In genomic region chr7:105691029-105691691, GRCh38 we compare ENCODE assay signal across 7 cellular contexts.
DNase-seq lines count a peak whose midpoint lies in the region; ATAC-seq lines count a peak whose summit lies in the region.

No MANE protein-coding gene starts in this region.

- peak; percentile 44 for ATAC-seq in GM18873 (IDR thresholded peaks at IDR 0.05; ENCODE audit: low FRiP score, unreplicated experiment)
- ATAC-seq in left ventricle myocardium superior: peak; percentile 64
- no peak for ATAC-seq in GM18870 (IDR thresholded peaks at IDR 0.05; ENCODE audit: unreplicated experiment)

- intact Hi-C loops in activated T-helper 2 cell treated with anti-CD3 and anti-CD28 coated beads, Interferon-gamma antibody, Interleukin-2, Interleukin-4, amounts not matched to agents 10 μg/mL and 5 μg/mL and 100 μg/mL, durations not matched to agents 14 hours and 24 hours and 36 hours (cut with micrococcal nuclease): loop anchor here (1.0 to 5.0 kb wide), 3 partner anchors 12 to 331 kb away; no protein-coding TSS in a partner anchor
- intact Hi-C loops in left ventricle myocardium superior (cut with micrococcal nuclease): no loop called here

- H3K4me1 ChIP-seq in skeletal muscle satellite cell (ENCODE audit: control insufficient read depth, insufficient read depth, low read length): peaks cover 4% of the 10 kb centered on the region

- peak overlapping the region; percentile 84 for H3K4me2 ChIP-seq in skeletal muscle satellite cell (ENCODE audit: low read length)

- peaks cover 3% of the 10 kb centered on the region for H3K36me3 ChIP-seq in skeletal muscle satellite cell (ENCODE audit: insufficient read depth, low read length)

- no peaks in the 10 kb centered on the region for H3K27me3 ChIP-seq in skeletal muscle satellite cell (ENCODE audit: control insufficient read depth, insufficient read depth, low read length)

- H3K4me1 Mint-ChIP-seq in activated T-helper 2 cell treated with anti-CD3 and anti-CD28 coated beads, Interferon-gamma antibody, Interleukin-2, Interleukin-4, amounts not matched to agents 10 μg/mL and 5 μg/mL and 100 μg/mL, durations not matched to agents 14 hours and 24 hours and 36 hours (ENCODE audit: low read depth): peaks cover 30% of the 10 kb centered on the region

- H3K27me3 Mint-ChIP-seq in activated T-helper 2 cell treated with anti-CD3 and anti-CD28 coated beads, Interferon-gamma antibody, Interleukin-2, Interleukin-4, amounts not matched to agents 10 μg/mL and 5 μg/mL and 100 μg/mL, durations not matched to agents 14 hours and 24 hours and 36 hours (ENCODE audit: low read depth): no peaks in the 10 kb centered on the region

- H3K9ac ChIP-seq in skeletal muscle satellite cell (ENCODE audit: low read depth, low read length): peak overlapping the region; percentile 57

- peak overlapping the region; percentile 85 for H3K27ac Mint-ChIP-seq in activated T-helper 2 cell treated with anti-CD3 and anti-CD28 coated beads, Interferon-gamma antibody, Interleukin-2, Interleukin-4, amounts not matched to agents 10 μg/mL and 5 μg/mL and 100 μg/mL, durations not matched to agents 14 hours and 24 hours and 36 hours

- no peaks in the 10 kb centered on the region for H3K9me3 Mint-ChIP-seq in activated T-helper 2 cell treated with anti-CD3 and anti-CD28 coated beads, Interferon-gamma antibody, Interleukin-2, Interleukin-4, amounts not matched to agents 10 μg/mL and 5 μg/mL and 100 μg/mL, durations not matched to agents 14 hours and 24 hours and 36 hours

- H3K9me3 ChIP-seq in skeletal muscle satellite cell (replicated peaks; ENCODE audit: low read length): no peaks in the 10 kb centered on the region

- DNase-seq in LHCN-M2 (ENCODE audit: low read depth) (peak; percentile 51), left ventricle myocardium superior (no peak), NCI-H1436 treated with DMSO at 0.1 percent for 48 hours (lab: John Stamatoyannopoulos, UW) (no peak)
- DNase-seq in activated T-helper 2 cell treated with anti-CD3 and anti-CD28 coated beads, Interferon-gamma antibody, Interleukin-2, Interleukin-4, amounts not matched to agents 10 μg/mL and 5 μg/mL and 100 μg/mL, durations not matched to agents 14 hours and 24 hours and 36 hours (ENCODE audit: low spot score): peak; percentile 50

- peak overlapping the region; percentile 66 for H3K4me3 ChIP-seq in skeletal muscle satellite cell (ENCODE audit: low read length)

- H3K4me3 Mint-ChIP-seq in activated T-helper 2 cell treated with anti-CD3 and anti-CD28 coated beads, Interferon-gamma antibody, Interleukin-2, Interleukin-4, amounts not matched to agents 10 μg/mL and 5 μg/mL and 100 μg/mL, durations not matched to agents 14 hours and 24 hours and 36 hours (ENCODE audit: low read depth): peak overlapping the region; percentile 89

- no peaks in the 10 kb centered on the region for H3K36me3 Mint-ChIP-seq in activated T-helper 2 cell treated with anti-CD3 and anti-CD28 coated beads, Interferon-gamma antibody, Interleukin-2, Interleukin-4, amounts not matched to agents 10 μg/mL and 5 μg/mL and 100 μg/mL, durations not matched to agents 14 hours and 24 hours and 36 hours (ENCODE audit: low read depth)

Comparison
In these comparisons a context has a peak if more than half of its experiments do, and no peak if none do; other contexts are left out.
1. DNase-seq: peak in LHCN-M2 (single experiment) and activated T-helper 2 cell treated with anti-CD3 and anti-CD28 coated beads, Interferon-gamma antibody, Interleukin-2, Interleukin-4, amounts not matched to agents 10 μg/mL and 5 μg/mL and 100 μg/mL, durations not matched to agents 14 hours and 24 hours and 36 hours (single experiment); none in left ventricle myocardium superior (single experiment) and NCI-H1436 treated with DMSO at 0.1 percent for 48 hours (single experiment).